ENCODE assay signal across 8 cellular contexts in the genomic region with DNA sequence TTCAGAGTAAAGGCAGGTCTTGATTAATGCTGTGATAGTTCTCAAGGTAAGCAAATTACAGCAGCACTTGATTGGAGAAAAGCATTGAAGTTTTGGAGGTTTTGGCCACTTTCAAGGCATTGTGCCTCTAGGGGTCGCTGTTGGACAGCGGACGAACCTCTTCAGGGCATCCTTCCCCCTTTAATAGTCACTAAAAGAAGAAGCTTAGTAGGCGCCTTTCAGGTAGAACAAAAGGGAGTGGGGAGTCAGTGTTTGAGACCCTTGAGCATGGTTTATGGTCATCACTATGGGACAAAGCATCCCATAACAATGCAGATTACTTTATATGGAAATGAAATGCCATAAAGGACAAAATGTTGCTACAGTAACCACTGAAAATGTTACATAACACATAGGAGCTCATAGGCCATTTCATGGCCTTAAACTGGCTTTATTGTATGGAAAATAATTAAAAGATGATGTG.
A peak's percentile ranks its signal among the peaks of the same experiment; 100 is the strongest.
DNase-seq lines count a peak whose midpoint lies in the region; ATAC-seq and TF ChIP-seq lines count a peak whose summit lies in the region.

No MANE protein-coding gene starts in this region.

- no peaks in the 10 kb centered on the region for H3F3A ChIP-seq in MM.1S (ENCODE audit: insufficient read depth, low read length)

- TF ChIP-seq POLR2A in testis (IDR thresholded peaks at IDR 0.05) = no peak

- H3K9me3 Mint-ChIP-seq in osteocyte (ENCODE audit: unreplicated experiment) = no peaks in the 10 kb centered on the region

- H3K9me3 ChIP-seq in DND-41 (ENCODE audit: insufficient read depth, low read length, severe bottlenecking) (no peaks in the 10 kb centered on the region), HAP-1 (no peaks in the 10 kb centered on the region), MM.1S (replicated peaks; ENCODE audit: insufficient read depth, low read length) (no peaks in the 10 kb centered on the region), testis (no peaks in the 10 kb centered on the region)

- H3K79me2 ChIP-seq in DND-41 (ENCODE audit: insufficient read depth, low read length) (no peaks in the 10 kb centered on the region), MM.1S (ENCODE audit: low read length) (no peaks in the 10 kb centered on the region)

- H3K36me3 ChIP-seq in DND-41 (ENCODE audit: insufficient read depth, low read length) (no peaks in the 10 kb centered on the region), HAP-1 (replicated peaks) (no peaks in the 10 kb centered on the region), MM.1S (replicated peaks; ENCODE audit: insufficient read depth, low read length) (no peaks in the 10 kb centered on the region), testis (ENCODE audit: low read depth, missing control alignments) (no peaks in the 10 kb centered on the region)

- no peaks in the 10 kb centered on the region for H3K9me2 ChIP-seq in MM.1S (replicated peaks; ENCODE audit: insufficient read depth, low read length)

- no peaks in the 10 kb centered on the region for H3K27me3 ChIP-seq in DND-41 (ENCODE audit: insufficient read depth, low read length, poor library complexity)
- no peaks in the 10 kb centered on the region for H3K27me3 ChIP-seq in HAP-1 (ENCODE audit: low read depth)
- H3K27me3 ChIP-seq in MM.1S (replicated peaks; ENCODE audit: insufficient read depth, low read length) = no peaks in the 10 kb centered on the region
- H3K27me3 ChIP-seq in testis = no peaks in the 10 kb centered on the region

- peak overlapping the region; percentile 82 for H3K4me3 Mint-ChIP-seq in osteocyte (ENCODE audit: unreplicated experiment)

- no peaks in the 10 kb centered on the region for H4K20me1 ChIP-seq in DND-41 (ENCODE audit: insufficient read depth, low read length)
- H4K20me1 ChIP-seq in MM.1S (ENCODE audit: insufficient read depth, low read length) = no peaks in the 10 kb centered on the region

- ATAC-seq in DND-41 (ENCODE audit: insufficient read depth, low read depth) = peak; percentile 90

- H3K27ac Mint-ChIP-seq in osteocyte (ENCODE audit: unreplicated experiment) = peak overlapping the region; percentile 72

- no peak overlapping the region for H2AFZ ChIP-seq in DND-41 (ENCODE audit: low read depth, low read length)
- H2AFZ ChIP-seq in MM.1S (ENCODE audit: low read length) = 0 out of 2 replicates have a peak overlapping the region, but pooled peaks have one; percentile 38

- 2 to 4% methylated on average over 4 of the region's 4 CpGs for WGBS in testis, 2 donors

- H3K4me2 ChIP-seq in DND-41 (ENCODE audit: insufficient read depth, low read length) = peak overlapping the region; percentile 10; the same call in 1 of the 2 replicates
- H3K4me2 ChIP-seq in MM.1S (ENCODE audit: low read depth, low read length) = peak overlapping the region; percentile 44; the same call in 1 of the 2 replicates

- H3K9ac ChIP-seq in DND-41 (ENCODE audit: low read depth, low read length) (no peak overlapping the region), MM.1S (ENCODE audit: low read length) (no peak overlapping the region)

- TF ChIP-seq CTCF in DND-41 (IDR thresholded peaks at IDR 0.05; ENCODE audit: borderline replicate concordance, extremely low read depth, low read length, poor library complexity, severe bottlenecking) (peak; percentile 96), MM.1S (IDR thresholded peaks at IDR 0.05; ENCODE audit: low read length) (peak; percentile 91), osteocyte (IDR thresholded peaks at IDR 0.05) (peak; percentile 96), testis (IDR thresholded peaks at IDR 0.05) (peak; percentile 86 to 87 (median 87))

- peaks cover 22% of the 10 kb centered on the region for H3K4me1 Mint-ChIP-seq in osteocyte (ENCODE audit: unreplicated experiment)

- H3K4me3 ChIP-seq in DND-41 (ENCODE audit: low read depth in 1 of 2, low read length in 2 of 2) = no peak overlapping the region
- peak overlapping the region; percentile 11 for H3K4me3 ChIP-seq in HAP-1
- H3K4me3 ChIP-seq in MM.1S (ENCODE audit: low read length) = no peak overlapping the region
- peak overlapping the region; percentile 44 for H3K4me3 ChIP-seq in testis

- H3K36me3 Mint-ChIP-seq in osteocyte (ENCODE audit: unreplicated experiment) = no peaks in the 10 kb centered on the region

- in situ Hi-C loops in HAP-1 (cut with MboI; ENCODE audit: low sequenced_read_pairs) (loop anchor here (25.0 kb wide), 1 partner anchor 1180 kb away; no protein-coding TSS in a partner anchor), SK-MEL-5 (cut with HindIII; ENCODE audit: low pct_unique_long_range_greater_than_20kb, low sequenced_read_pairs) (no loop called here)

- H3K27me3 Mint-ChIP-seq in osteocyte (ENCODE audit: unreplicated experiment) = no peaks in the 10 kb centered on the region

- H3K4me1 ChIP-seq in DND-41 (ENCODE audit: insufficient read depth, low read length) = no peaks in the 10 kb centered on the region
- peaks cover 12% of the 10 kb centered on the region for H3K4me1 ChIP-seq in HAP-1
- H3K4me1 ChIP-seq in MM.1S (ENCODE audit: low read length) = no peaks in the 10 kb centered on the region
- no peaks in the 10 kb centered on the region for H3K4me1 ChIP-seq in testis

- no peak overlapping the region for H3K27ac ChIP-seq in DND-41 (ENCODE audit: low read length)
- H3K27ac ChIP-seq in MM.1S (ENCODE audit: low read length) = no peak overlapping the region
- H3K27ac ChIP-seq in testis = peak overlapping the region; percentile 72 to 87

- DNase-seq in DND-41 (peak; percentile 79), HAP-1 (ENCODE audit: low spot score in 2 of 2) (peak; percentile 88 to 91), MM.1S (peak; percentile 79), SK-MEL-5 (ENCODE audit: low read depth, low spot score) (peak; percentile 87), head of caudate nucleus (peak; percentile 71 to 97 (median 92)), osteocyte (ENCODE audit: extremely low spot score, unreplicated experiment) (peak; percentile 90), testis (peak; percentile 94)
- peak; percentile 86 for DNase-seq in activated naive CD4-positive, alpha-beta T cell treated with anti-CD3 and anti-CD28 coated beads, Interleukin-2, amount 50 U/mL, for 16 hours

- intact Hi-C loops in head of caudate nucleus (cut with DNase I) = loop anchor here (5.0 to 10.0 kb wide), 3 partner anchors 193 to 1270 kb away; a partner anchor contains a TSS
- intact Hi-C loops in testis (cut with DNase I; ENCODE audit: low total_unique reads) = loop anchor here (10.0 kb wide), 1 partner anchor 763 kb away; a partner anchor contains a TSS

Comparison
In these comparisons a context has a peak if more than half of its experiments do, and no peak if none do; other contexts are left out.
1. H3K27ac ChIP-seq: peak in testis (2 of 2); none in DND-41 (single experiment) and MM.1S (single experiment).
2. H3K4me3 ChIP-seq: peak in HAP-1 (single experiment) and testis (2 of 2); none in DND-41 (0 of 2) and MM.1S (single experiment).
3. Peak in every context shown above with its lines, with median percentiles within 50 percentile points of each other: DNase-seq and CTCF ChIP-seq.